In genomic region chr6:24666616-24667377, GRCh38 we compare ENCODE assay signal across 1 cellular context.
TF ChIP-seq lines count a peak whose summit lies in the region.

Gene ACOT13 (plus strand): TSS chr6:24667077. CDS start chr6:24667264, 187 bp downstream.
A gene with protein sequence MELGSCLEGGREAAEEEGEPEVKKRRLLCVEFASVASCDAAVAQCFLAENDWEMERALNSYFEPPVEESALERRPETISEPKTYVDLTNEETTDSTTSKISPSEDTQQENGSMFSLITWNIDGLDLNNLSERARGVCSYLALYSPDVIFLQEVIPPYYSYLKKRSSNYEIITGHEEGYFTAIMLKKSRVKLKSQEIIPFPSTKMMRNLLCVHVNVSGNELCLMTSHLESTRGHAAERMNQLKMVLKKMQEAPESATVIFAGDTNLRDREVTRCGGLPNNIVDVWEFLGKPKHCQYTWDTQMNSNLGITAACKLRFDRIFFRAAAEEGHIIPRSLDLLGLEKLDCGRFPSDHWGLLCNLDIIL (minus strand): TSS chr6:24666899. CDS start chr6:24666862, 37 bp downstream.

TF ChIP-seq in H1, 55 proteins besides CTCF, POLR2A, EP300 and RAD21 (continued from another document):
- TF ChIP-seq USF2 (IDR thresholded peaks at IDR 0.05; ENCODE audit: low read length) (no peak; the same call in 1 of the 2 replicates), PHF8 (conservative IDR thresholded peaks at IDR 0.05; ENCODE audit: low read depth, low read length) (peak; percentile 93), TAF7 (optimal IDR thresholded peaks at IDR 0.05; ENCODE audit: borderline replicate concordance, low read depth, low read length) (peak; percentile 70), SIX5 (IDR thresholded peaks at IDR 0.05; ENCODE audit: low read depth, low read length) (no peak), EGR1 (IDR thresholded peaks at IDR 0.05; ENCODE audit: borderline replicate concordance, low read depth, low read length) (0 out of 2 replicates have a peak, but pooled peaks have one; percentile 26), TAF1 (IDR thresholded peaks at IDR 0.05; ENCODE audit: low read depth, low read length) (peak; percentile 89), ATF3 (IDR thresholded peaks at IDR 0.05; ENCODE audit: insufficient read depth, low read depth, low read length) (no peak), SUZ12 (IDR thresholded peaks at IDR 0.05; ENCODE audit: low read length) (no peak), MAX (IDR thresholded peaks at IDR 0.05) (peak; percentile 21; the same call in 1 of the 2 replicates), SIRT6 (IDR thresholded peaks at IDR 0.05; ENCODE audit: low read length) (no peak), E2F6 (IDR thresholded peaks at IDR 0.05) (peak; percentile 61), ASH2L (IDR thresholded peaks at IDR 0.05; ENCODE audit: low read length) (peak; percentile 95), BRCA1 (IDR thresholded peaks at IDR 0.05; ENCODE audit: low read depth, low read length) (no peak), CTBP2 (IDR thresholded peaks at IDR 0.05; ENCODE audit: borderline replicate concordance, insufficient read depth, insufficient read length, low read length) (no peak), CREB1 (IDR thresholded peaks at IDR 0.05) (peak; percentile 80), KDM4A (IDR thresholded peaks at IDR 0.05; ENCODE audit: low read depth, low read length, severe bottlenecking) (peak; percentile 95), POLR2AphosphoS5 (IDR thresholded peaks at IDR 0.05; ENCODE audit: low read depth, low read length) (peak; percentile 75; the same call in 1 of the 2 replicates), SP1 (IDR thresholded peaks at IDR 0.05; ENCODE audit: low read depth, low read length) (0 out of 2 replicates have a peak, but pooled peaks have one; percentile 12), KDM1A (IDR thresholded peaks at IDR 0.05; ENCODE audit: borderline replicate concordance, low read length) (no peak), NRF1 (IDR thresholded peaks at IDR 0.05; ENCODE audit: low read depth, low read length) (peak; percentile 90), BCL11A (IDR thresholded peaks at IDR 0.05; ENCODE audit: low read depth in 2 of 2, low read length in 2 of 2) (no peak), RFX5 (IDR thresholded peaks at IDR 0.05; ENCODE audit: borderline replicate concordance, low read depth, low read length) (no peak)
- TF ChIP-seq, protein P1, sequence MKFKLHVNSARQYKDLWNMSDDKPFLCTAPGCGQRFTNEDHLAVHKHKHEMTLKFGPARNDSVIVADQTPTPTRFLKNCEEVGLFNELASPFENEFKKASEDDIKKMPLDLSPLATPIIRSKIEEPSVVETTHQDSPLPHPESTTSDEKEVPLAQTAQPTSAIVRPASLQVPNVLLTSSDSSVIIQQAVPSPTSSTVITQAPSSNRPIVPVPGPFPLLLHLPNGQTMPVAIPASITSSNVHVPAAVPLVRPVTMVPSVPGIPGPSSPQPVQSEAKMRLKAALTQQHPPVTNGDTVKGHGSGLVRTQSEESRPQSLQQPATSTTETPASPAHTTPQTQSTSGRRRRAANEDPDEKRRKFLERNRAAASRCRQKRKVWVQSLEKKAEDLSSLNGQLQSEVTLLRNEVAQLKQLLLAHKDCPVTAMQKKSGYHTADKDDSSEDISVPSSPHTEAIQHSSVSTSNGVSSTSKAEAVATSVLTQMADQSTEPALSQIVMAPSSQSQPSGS (IDR thresholded peaks at IDR 0.05; ENCODE audit: low read length) = no peak
TF ChIP-seq in H1: peak in this region for 18.
